Comparison of ENCODE assay signal across 8 cellular contexts in genomic region chr11:19577849-19578619, GRCh38.
DNase-seq lines count a peak whose midpoint lies in the region; ATAC-seq and TF ChIP-seq lines count a peak whose summit lies in the region.

No MANE protein-coding gene starts in this region.

- no peaks in the 10 kb centered on the region for H3K36me3 Mint-ChIP-seq in stimulated activated effector memory CD8-positive, alpha-beta T cell treated with anti-CD3 and anti-CD28 coated beads, Interleukin-12 subunit alpha, Interleukin-12 subunit beta, amount 100 ng/mL, for 72 hours

- peak overlapping the region; percentile 93 for H3K27ac ChIP-seq in caudate nucleus (ENCODE audit: low read depth, low read length)

- peak; percentile 52 for DNase-seq in HFF-Myc (ENCODE audit: extremely low read depth, low read depth)
- peak in 47 of 61 donors; percentile 18 to 91 (median 58) for DNase-seq in caudate nucleus (lab: John Stamatoyannopoulos, UW)
- DNase-seq in left kidney (ENCODE audit: low read depth, low spot score): peak; percentile 47
- no peak for DNase-seq in stimulated activated effector memory CD8-positive, alpha-beta T cell treated with anti-CD3 and anti-CD28 coated beads, Interleukin-12 subunit alpha, Interleukin-12 subunit beta, amount 100 ng/mL, for 72 hours (ENCODE audit: low spot score in 2 of 2)
- no peak for DNase-seq in COLO829 (ENCODE audit: low spot score)
- DNase-seq in activated CD4-positive, CD25-positive, alpha-beta regulatory T cell treated with anti-CD3 and anti-CD28 coated beads, Interleukin-2, amount 50 U/mL, for 72 hours: no peak

- H3K27ac Mint-ChIP-seq in stimulated activated effector memory CD8-positive, alpha-beta T cell treated with anti-CD3 and anti-CD28 coated beads, Interleukin-12 subunit alpha, Interleukin-12 subunit beta, amount 100 ng/mL, for 72 hours: no peak overlapping the region

- H3K4me1 Mint-ChIP-seq in stimulated activated effector memory CD8-positive, alpha-beta T cell treated with anti-CD3 and anti-CD28 coated beads, Interleukin-12 subunit alpha, Interleukin-12 subunit beta, amount 100 ng/mL, for 72 hours: no peaks in the 10 kb centered on the region

- peak; percentile 44 for ATAC-seq in stimulated activated effector memory CD8-positive, alpha-beta T cell treated with anti-CD3 and anti-CD28 coated beads, Interleukin-12 subunit alpha, Interleukin-12 subunit beta, amount 100 ng/mL, for 72 hours
- no peak for ATAC-seq in HG02870 (IDR thresholded peaks at IDR 0.05; ENCODE audit: unreplicated experiment)
- ATAC-seq in GM21529 (IDR thresholded peaks at IDR 0.05; ENCODE audit: unreplicated experiment): no peak

- no peaks in the 10 kb centered on the region for H3K9me3 Mint-ChIP-seq in stimulated activated effector memory CD8-positive, alpha-beta T cell treated with anti-CD3 and anti-CD28 coated beads, Interleukin-12 subunit alpha, Interleukin-12 subunit beta, amount 100 ng/mL, for 72 hours

- no peak for TF ChIP-seq CTCF in HFF-Myc (IDR thresholded peaks at IDR 0.05; ENCODE audit: low read depth, low read length, missing control alignments)

- H3K4me3 ChIP-seq in HFF-Myc (replicated peaks; ENCODE audit: low read depth, low read length): no peak overlapping the region

- no peak overlapping the region for H3K4me3 Mint-ChIP-seq in stimulated activated effector memory CD8-positive, alpha-beta T cell treated with anti-CD3 and anti-CD28 coated beads, Interleukin-12 subunit alpha, Interleukin-12 subunit beta, amount 100 ng/mL, for 72 hours

Comparison
In these comparisons a context has a peak if more than half of its experiments do, and no peak if none do; other contexts are left out.
1. DNase-seq: peak in HFF-Myc (single experiment), caudate nucleus (47 of 61) and left kidney (single experiment); none in stimulated activated effector memory CD8-positive, alpha-beta T cell treated with anti-CD3 and anti-CD28 coated beads, Interleukin-12 subunit alpha, Interleukin-12 subunit beta, amount 100 ng/mL, for 72 hours (0 of 2), COLO829 (single experiment) and activated CD4-positive, CD25-positive, alpha-beta regulatory T cell treated with anti-CD3 and anti-CD28 coated beads, Interleukin-2, amount 50 U/mL, for 72 hours (single experiment).